Comparison of ENCODE assay signal across 2 cellular contexts in genomic region chr3:94524102-94524922, GRCh38.
TF ChIP-seq lines count a peak whose summit lies in the region.

No MANE protein-coding gene starts in this region.

TF ChIP-seq in A549, 52 proteins besides CTCF, POLR2A, EP300 and RAD21 (continued from another document):
- TF ChIP-seq, protein P1, sequence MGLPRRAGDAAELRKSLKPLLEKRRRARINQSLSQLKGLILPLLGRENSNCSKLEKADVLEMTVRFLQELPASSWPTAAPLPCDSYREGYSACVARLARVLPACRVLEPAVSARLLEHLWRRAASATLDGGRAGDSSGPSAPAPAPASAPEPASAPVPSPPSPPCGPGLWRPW (IDR thresholded peaks at IDR 0.05) = no peak
- TF ChIP-seq, protein P2, sequence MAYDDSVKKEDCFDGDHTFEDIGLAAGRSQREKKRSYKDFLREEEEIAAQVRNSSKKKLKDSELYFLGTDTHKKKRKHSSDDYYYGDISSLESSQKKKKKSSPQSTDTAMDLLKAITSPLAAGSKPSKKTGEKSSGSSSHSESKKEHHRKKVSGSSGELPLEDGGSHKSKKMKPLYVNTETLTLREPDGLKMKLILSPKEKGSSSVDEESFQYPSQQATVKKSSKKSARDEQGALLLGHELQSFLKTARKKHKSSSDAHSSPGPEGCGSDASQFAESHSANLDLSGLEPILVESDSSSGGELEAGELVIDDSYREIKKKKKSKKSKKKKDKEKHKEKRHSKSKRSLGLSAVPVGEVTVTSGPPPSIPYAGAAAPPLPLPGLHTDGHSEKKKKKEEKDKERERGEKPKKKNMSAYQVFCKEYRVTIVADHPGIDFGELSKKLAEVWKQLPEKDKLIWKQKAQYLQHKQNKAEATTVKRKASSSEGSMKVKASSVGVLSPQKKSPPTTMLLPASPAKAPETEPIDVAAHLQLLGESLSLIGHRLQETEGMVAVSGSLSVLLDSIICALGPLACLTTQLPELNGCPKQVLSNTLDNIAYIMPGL (CRISPR knock-in tag; IDR thresholded peaks at IDR 0.05; ENCODE audit: borderline replicate concordance) = no peak
- TF ChIP-seq ZSCAN20 (CRISPR knock-in tag; IDR thresholded peaks at IDR 0.05) (no peak), HOXA7 (CRISPR knock-in tag; IDR thresholded peaks at IDR 0.05) (no peak), JUN (IDR thresholded peaks at IDR 0.05) (no peak)
- TF ChIP-seq, protein P3, sequence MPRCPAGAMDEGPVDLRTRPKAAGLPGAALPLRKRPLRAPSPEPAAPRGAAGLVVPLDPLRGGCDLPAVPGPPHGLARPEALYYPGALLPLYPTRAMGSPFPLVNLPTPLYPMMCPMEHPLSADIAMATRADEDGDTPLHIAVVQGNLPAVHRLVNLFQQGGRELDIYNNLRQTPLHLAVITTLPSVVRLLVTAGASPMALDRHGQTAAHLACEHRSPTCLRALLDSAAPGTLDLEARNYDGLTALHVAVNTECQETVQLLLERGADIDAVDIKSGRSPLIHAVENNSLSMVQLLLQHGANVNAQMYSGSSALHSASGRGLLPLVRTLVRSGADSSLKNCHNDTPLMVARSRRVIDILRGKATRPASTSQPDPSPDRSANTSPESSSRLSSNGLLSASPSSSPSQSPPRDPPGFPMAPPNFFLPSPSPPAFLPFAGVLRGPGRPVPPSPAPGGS (IDR thresholded peaks at IDR 0.05) = no peak

TF ChIP-seq in IMR-90, 13 proteins besides CTCF, POLR2A, EP300 and RAD21:
- TF ChIP-seq, protein P4, sequence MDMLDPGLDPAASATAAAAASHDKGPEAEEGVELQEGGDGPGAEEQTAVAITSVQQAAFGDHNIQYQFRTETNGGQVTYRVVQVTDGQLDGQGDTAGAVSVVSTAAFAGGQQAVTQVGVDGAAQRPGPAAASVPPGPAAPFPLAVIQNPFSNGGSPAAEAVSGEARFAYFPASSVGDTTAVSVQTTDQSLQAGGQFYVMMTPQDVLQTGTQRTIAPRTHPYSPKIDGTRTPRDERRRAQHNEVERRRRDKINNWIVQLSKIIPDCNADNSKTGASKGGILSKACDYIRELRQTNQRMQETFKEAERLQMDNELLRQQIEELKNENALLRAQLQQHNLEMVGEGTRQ (IDR thresholded peaks at IDR 0.05; ENCODE audit: low read depth, low read length) = no peak
- TF ChIP-seq CHD1 (IDR thresholded peaks at IDR 0.05; ENCODE audit: low read depth, low read length) = no peak
- TF ChIP-seq FOS (IDR thresholded peaks at IDR 0.05; ENCODE audit: low read depth, low read length) = no peak
- TF ChIP-seq MXI1 (IDR thresholded peaks at IDR 0.05; ENCODE audit: borderline replicate concordance, low read depth, low read length) = no peak
- no peak for TF ChIP-seq BHLHE40 (IDR thresholded peaks at IDR 0.05; ENCODE audit: low read depth, low read length)
- TF ChIP-seq MAFK (IDR thresholded peaks at IDR 0.05; ENCODE audit: low read depth, low read length) = no peak
TF ChIP-seq in IMR-90: peak in this region for 0.
